In the genomic region with DNA sequence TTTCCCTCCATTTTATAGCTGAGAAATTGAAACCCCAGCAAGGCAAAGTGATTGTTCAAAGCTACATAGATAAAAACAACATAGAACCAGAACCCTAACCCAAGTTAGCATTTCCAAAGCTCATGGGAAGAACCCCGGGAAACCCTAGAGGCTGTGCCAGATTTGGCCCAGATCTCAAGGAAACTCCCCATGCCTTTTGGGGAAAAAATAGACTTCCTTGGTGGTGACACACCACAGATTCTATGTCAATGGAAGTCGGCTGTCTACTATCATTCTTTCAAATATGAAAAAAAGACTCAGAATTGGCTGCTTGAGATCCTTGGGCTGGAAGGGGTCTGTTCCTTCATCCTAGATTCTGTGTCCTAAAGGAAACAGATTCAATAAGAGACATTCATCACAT, we compare ENCODE assay signal across 33 cellular contexts. TPM values are rescaled to one million over a fixed set of nuclear protein-coding genes. Genes with fewer than 3 reads are reported as not detected.
DNase-seq lines count a peak whose midpoint lies in the region; ATAC-seq and TF ChIP-seq lines count a peak whose summit lies in the region.
"Had no signal": no experiment of that assay in that cellular context is flagged by ENCODE, and none has a peak within 500 bp of the region (broad histone marks: within the 10 kb centered on the region; RNA-seq: fewer than 3 reads in every experiment).

No MANE protein-coding gene starts in this region.

- TF ChIP-seq POLR2A in Peyer's patch (IDR thresholded peaks at IDR 0.05): no peak

- ATAC-seq in GM18858 (IDR thresholded peaks at IDR 0.05; ENCODE audit: unreplicated experiment) (no peak), omental fat pad (ENCODE audit: low FRiP score) (no peak)
- ATAC-seq: activated CD4-positive, alpha-beta T cell treated with anti-CD3 and anti-CD28 coated beads for 36 hours; activated CD8-positive, alpha-beta T cell treated with anti-CD3 and anti-CD28 coated beads for 36 hours; HepG2; naive thymus-derived CD8-positive, alpha-beta T cell; stimulated activated naive CD8-positive, alpha-beta T cell treated with anti-CD3 and anti-CD28 coated beads, Interleukin-15, Interleukin-2, amounts not matched to agents 100 U/mL and 50 U/mL, for 24 hours had no signal

- peak overlapping the region; percentile 63 for H3K27ac ChIP-seq in AG04450 (ENCODE audit: low read depth, low read length)
- H3K27ac ChIP-seq in skin epidermis: peak overlapping the region in 13 of 21 experiments; percentile 5 to 73 (median 48)
- H3K27ac ChIP-seq in Peyer's patch: peak overlapping the region in 2 of 4 donors; percentile 14 to 55
- H3K27ac ChIP-seq: adrenal gland; BLaER1 treated with 17β-estradiol and CSF1 and Interleukin-3, amounts not matched to agents 10 nM and 100 nM; brain microvascular endothelial cell; dorsolateral prefrontal cortex; SJCRH30 had no signal

- H3K27me3 ChIP-seq in AG04450 (ENCODE audit: control insufficient read depth, insufficient read depth, low read length): no peaks in the 10 kb centered on the region
- H3K27me3 ChIP-seq in Peyer's patch: no peaks in the 10 kb centered on the region
- H3K27me3 ChIP-seq: adrenal gland; BLaER1 treated with 17β-estradiol and CSF1 and Interleukin-3, amounts not matched to agents 10 nM and 100 nM; brain microvascular endothelial cell; thyroid gland had no signal

- H3K36me3 Mint-ChIP-seq in HFFc6 (ENCODE audit: low read depth) (peaks cover 76% of the 10 kb centered on the region), glutamatergic neuron (ENCODE audit: unreplicated experiment) (no peaks in the 10 kb centered on the region)
- H3K36me3 Mint-ChIP-seq: naive thymus-derived CD8-positive, alpha-beta T cell had no signal

- peaks cover 0 to 9% (median 0%) of the 10 kb centered on the region in 4 donors for H3K4me1 ChIP-seq in Peyer's patch
- H3K4me1 ChIP-seq: HAP-1, SJCRH30, thyroid gland had no signal

- H3K4me3 Mint-ChIP-seq in HFFc6: peak overlapping the region; percentile 82
- H3K4me3 Mint-ChIP-seq in glutamatergic neuron (ENCODE audit: unreplicated experiment): no peak overlapping the region
- H3K4me3 Mint-ChIP-seq: activated CD4-positive, alpha-beta T cell treated with anti-CD3 and anti-CD28 coated beads for 36 hours; activated CD8-positive, alpha-beta T cell treated with anti-CD3 and anti-CD28 coated beads for 36 hours; activated T-helper 1 cell treated with anti-CD3 and anti-CD28 coated beads, Interleukin-12 subunit alpha, Interleukin-12 subunit beta, Interleukin-2, Interleukin-4 antibody, amounts not matched to agents 30 ng/mL and 10 ng/mL and 1 ng/mL, durations not matched to agents 14 hours and 24 hours and 36 hours; naive thymus-derived CD8-positive, alpha-beta T cell had no signal

- H3K4me1 Mint-ChIP-seq in HFFc6 (ENCODE audit: low read depth): peaks cover 94% of the 10 kb centered on the region
- peaks cover 1% of the 10 kb centered on the region for H3K4me1 Mint-ChIP-seq in glutamatergic neuron (ENCODE audit: low read depth, unreplicated experiment)
- H3K4me1 Mint-ChIP-seq: activated CD4-positive, alpha-beta T cell treated with anti-CD3 and anti-CD28 coated beads for 36 hours; naive thymus-derived CD8-positive, alpha-beta T cell had no signal

- H3K27me3 Mint-ChIP-seq in HFFc6 (ENCODE audit: insufficient read depth) (peaks cover 13% of the 10 kb centered on the region), glutamatergic neuron (ENCODE audit: unreplicated experiment) (peaks cover 3% of the 10 kb centered on the region)
- H3K27me3 Mint-ChIP-seq: activated CD4-positive, alpha-beta T cell treated with anti-CD3 and anti-CD28 coated beads for 36 hours; activated CD8-positive, alpha-beta T cell treated with anti-CD3 and anti-CD28 coated beads for 36 hours had no signal

- H3K4me3 ChIP-seq in AG04450 (ENCODE audit: low read depth, low read length): no peak overlapping the region
- H3K4me3 ChIP-seq in skin epidermis: no peak overlapping the region
- no peak overlapping the region for H3K4me3 ChIP-seq in Peyer's patch
- H3K4me3 ChIP-seq: adrenal gland; BLaER1 treated with 17β-estradiol and CSF1 and Interleukin-3, amounts not matched to agents 10 nM and 100 nM; dorsolateral prefrontal cortex; HAP-1; SJCRH30; thyroid gland had no signal

- no peak for DNase-seq in AG04450 (ENCODE audit: low read depth, low spot score)
- no peak for DNase-seq in HFFc6
- no peak for DNase-seq in glutamatergic neuron
- DNase-seq in DMS79 (lab: John Stamatoyannopoulos, UW): no peak
- DNase-seq in omental fat pad (ENCODE audit: low spot score): no peak
- DNase-seq in Peyer's patch: no peak
- DNase-seq: activated CD4-positive, alpha-beta T cell treated with anti-CD3 and anti-CD28 coated beads for 36 hours; activated CD8-positive, alpha-beta memory T cell treated with anti-CD3 and anti-CD28 coated beads, Interleukin-2, amount 50 U/mL, for 48 hours; activated CD8-positive, alpha-beta T cell treated with anti-CD3 and anti-CD28 coated beads for 36 hours; activated naive CD4-positive, alpha-beta T cell treated with Interleukin-2 at 50 U/mL for 16 hours; adrenal gland; brain microvascular endothelial cell; DMS153; dorsolateral prefrontal cortex; islet precursor cell; Kasumi-1; midbrain; naive thymus-derived CD8-positive, alpha-beta T cell; NCI-H1436; NCI-H2081; NCI-H345; NCI-H748 treated with DMSO at 0.1 percent for 48 hours; SJCRH30; small intestine; stimulated activated naive CD8-positive, alpha-beta T cell treated with anti-CD3 and anti-CD28 coated beads, Interleukin-15, Interleukin-2, amounts not matched to agents 100 U/mL and 50 U/mL, for 24 hours; T-helper 9 cell; thyroid gland had no signal

- TF ChIP-seq CTCF in AG04450 (IDR thresholded peaks at IDR 0.05; ENCODE audit: low read depth, low read length) (no peak), HFFc6 (IDR thresholded peaks at IDR 0.05) (no peak), glutamatergic neuron (IDR thresholded peaks at IDR 0.05; ENCODE audit: partially characterized antibody, unreplicated experiment) (no peak), omental fat pad (IDR thresholded peaks at IDR 0.05) (no peak), Peyer's patch (IDR thresholded peaks at IDR 0.05) (no peak)

- H3K9me3 Mint-ChIP-seq in HFFc6 (peaks cover 4% of the 10 kb centered on the region; the same call in 1 of the 2 replicates), glutamatergic neuron (ENCODE audit: unreplicated experiment) (peaks cover 3% of the 10 kb centered on the region)
- H3K9me3 Mint-ChIP-seq: activated CD8-positive, alpha-beta T cell treated with anti-CD3 and anti-CD28 coated beads for 36 hours; activated T-helper 1 cell treated with anti-CD3 and anti-CD28 coated beads, Interleukin-12 subunit alpha, Interleukin-12 subunit beta, Interleukin-2, Interleukin-4 antibody, amounts not matched to agents 30 ng/mL and 10 ng/mL and 1 ng/mL, durations not matched to agents 14 hours and 24 hours and 36 hours; naive thymus-derived CD8-positive, alpha-beta T cell had no signal

- POLR2A ChIA-PET in AG04450 (lab: Yijun Ruan, JAX): interaction anchor here (0.8 kb wide), 1 partner anchor 8 kb away, joined by 3 read pairs; a partner anchor contains a TSS

- H3K9me3 ChIP-seq in AG04450 (ENCODE audit: control insufficient read depth, insufficient read depth, low read length) (no peaks in the 10 kb centered on the region; the same call in 1 of the 2 replicates), Peyer's patch (no peaks in the 10 kb centered on the region)
- H3K9me3 ChIP-seq: adrenal gland; BLaER1 treated with 17β-estradiol and CSF1 and Interleukin-3, amounts not matched to agents 10 nM and 100 nM; HAP-1; SJCRH30; thyroid gland had no signal

- H3K36me3 ChIP-seq in Peyer's patch: no peaks in the 10 kb centered on the region
- H3K36me3 ChIP-seq: adrenal gland; BLaER1 treated with 17β-estradiol and CSF1 and Interleukin-3, amounts not matched to agents 10 nM and 100 nM; HAP-1; SJCRH30 had no signal

- CTCF ChIA-PET in AG04450 (lab: Charles Lee): interaction anchor here (1.0 to 1.9 kb wide), 4 partner anchors 70 to 283 kb away, joined by 3 to 8 read pairs (median 5); no protein-coding TSS in a partner anchor

- H3K27ac Mint-ChIP-seq in HFFc6 (peak overlapping the region; percentile 93), glutamatergic neuron (ENCODE audit: unreplicated experiment) (peak overlapping the region; percentile 28)
- H3K27ac Mint-ChIP-seq: activated CD4-positive, alpha-beta T cell treated with anti-CD3 and anti-CD28 coated beads for 36 hours; activated CD8-positive, alpha-beta T cell treated with anti-CD3 and anti-CD28 coated beads for 36 hours; activated T-helper 1 cell treated with anti-CD3 and anti-CD28 coated beads, Interleukin-12 subunit alpha, Interleukin-12 subunit beta, Interleukin-2, Interleukin-4 antibody, amounts not matched to agents 30 ng/mL and 10 ng/mL and 1 ng/mL, durations not matched to agents 14 hours and 24 hours and 36 hours had no signal

RNA-seq across cellular contexts. Expression of a gene that starts 8.4 kb away (rescaled TPM):
- polyA plus RNA-seq in AG04450 (2011; rRNA removed): 1,384 and 2,107 TPM in 2 replicates
- polyA minus RNA-seq in AG04450 (2011; rRNA and poly(A)+ RNA removed): 2,516 and 3,153 TPM in 2 replicates
- total RNA-seq in HFFc6 (2021; fragmentation: NEBNext Ultra II Directional; extraction: Animal tissue kit (Norgen Biotek cat#: 25700)): 100 to 1,000 TPM; 409 to 759 (median 458) TPM
- total RNA-seq in glutamatergic neuron (ENCODE audit: unreplicated experiment) (0.07 TPM), omental fat pad (100 to 1,000 TPM; 105 to 712 (median 274) TPM), Peyer's patch (100 to 1,000 TPM in 1 of 4 donors, 10 to 100 TPM in 3; 51.7 to 172 (median 71.0) TPM)
- total RNA-seq: HepG2 had no signal

Comparison
In these comparisons a context has a peak if more than half of its experiments do, and no peak if none do; other contexts are left out.
1. RNA of a gene that starts 8.4 kb away (total RNA-seq): 409 to 759 TPM in HFFc6, 105 to 712 TPM in omental fat pad and 51.7 to 172 TPM in Peyer's patch; 0.07 TPM in glutamatergic neuron (single experiment); every median in the first group is over 10 times any median in the second.